In genomic region chr7:39153647-39154046, GRCh38 we compare ENCODE assay signal across 22 cellular contexts.
"Had no signal": no experiment of that assay in that cellular context is flagged by ENCODE, and none has a peak within 500 bp of the region (broad histone marks: within the 10 kb centered on the region; RNA-seq: fewer than 3 reads in every experiment).

No MANE protein-coding gene starts in this region.

- H3K9me3 Mint-ChIP-seq: activated B cell treated with CpG ODN at 0.5 μM for 24 hours; activated CD4-positive, alpha-beta memory T cell treated with anti-CD3 and anti-CD28 coated beads, Interleukin-2, amount 10 ng/mL, durations not matched to agents 7 days and 5 days; activated naive CD8-positive, alpha-beta T cell treated with anti-CD3 and anti-CD28 coated beads, Interleukin-2, amount 10 ng/mL, durations not matched to agents 7 days and 5 days; memory B cell had no signal

- H3K4me3 Mint-ChIP-seq: activated B cell treated with CpG ODN at 0.5 μM for 24 hours; activated CD4-positive, alpha-beta memory T cell treated with anti-CD3 and anti-CD28 coated beads, Interleukin-2, amount 10 ng/mL, durations not matched to agents 7 days and 5 days; activated CD8-positive, alpha-beta memory T cell treated with anti-CD3 and anti-CD28 coated beads, Interleukin-2, amount 10 ng/mL, durations not matched to agents 7 days and 5 days; activated naive CD8-positive, alpha-beta T cell treated with anti-CD3 and anti-CD28 coated beads, Interleukin-2, amount 10 ng/mL, durations not matched to agents 7 days and 5 days; memory B cell; naive B cell; neural crest cell had no signal

- H3K27ac ChIP-seq: body of pancreas, foreskin keratinocyte, prostate gland, right atrium auricular region had no signal

- H3K4me1 ChIP-seq: body of pancreas, foreskin keratinocyte, prostate gland, right atrium auricular region had no signal

- DNase-seq: activated B cell treated with CpG ODN at 0.5 μM for 24 hours; activated CD4-positive, alpha-beta memory T cell treated with anti-CD3 and anti-CD28 coated beads, Interleukin-2, amount 10 ng/mL, durations not matched to agents 7 days and 5 days; activated CD4-positive, alpha-beta T cell treated with anti-CD3 and anti-CD28 coated beads for 4 hours; activated CD8-positive, alpha-beta memory T cell treated with anti-CD3 and anti-CD28 coated beads, Interleukin-2, amount 10 ng/mL, durations not matched to agents 7 days and 5 days; activated naive CD8-positive, alpha-beta T cell treated with anti-CD3 and anti-CD28 coated beads, Interleukin-2, amount 10 ng/mL, durations not matched to agents 7 days and 5 days; body of pancreas; dermis blood vessel endothelial cell; effector memory CD4-positive, alpha-beta T cell; foreskin keratinocyte; hypothalamus; kidney glomerular epithelial cell; left ventricle myocardium superior; mucosa of descending colon; naive B cell; stimulated activated CD4-positive, alpha-beta T cell treated with anti-CD3 and anti-CD28 coated beads, Interleukin-12 subunit alpha, Interleukin-12 subunit beta, amount 100 ng/mL, for 4 hours; stimulated activated CD4-positive, alpha-beta T cell treated with anti-CD3 and anti-CD28 coated beads, Interleukin-1b, Interleukin-23, amount 100 ng/mL, for 48 hours; stimulated activated CD8-positive, alpha-beta memory T cell treated with anti-CD3 and anti-CD28 coated beads, Interleukin-4, amount 100 ng/mL, for 48 hours; stimulated activated naive CD4-positive, alpha-beta T cell had no signal

- H3K9me3 ChIP-seq: body of pancreas, mucosa of descending colon, prostate gland, right atrium auricular region had no signal

- H3K27me3 Mint-ChIP-seq: activated CD4-positive, alpha-beta memory T cell treated with anti-CD3 and anti-CD28 coated beads, Interleukin-2, amount 10 ng/mL, durations not matched to agents 7 days and 5 days; activated CD8-positive, alpha-beta memory T cell treated with anti-CD3 and anti-CD28 coated beads, Interleukin-2, amount 10 ng/mL, durations not matched to agents 7 days and 5 days; activated naive CD8-positive, alpha-beta T cell treated with anti-CD3 and anti-CD28 coated beads, Interleukin-2, amount 10 ng/mL, durations not matched to agents 7 days and 5 days; memory B cell had no signal

- H3K27me3 ChIP-seq: body of pancreas, foreskin keratinocyte, right atrium auricular region had no signal

- ATAC-seq: activated CD8-positive, alpha-beta memory T cell treated with anti-CD3 and anti-CD28 coated beads, Interleukin-2, amount 10 ng/mL, durations not matched to agents 7 days and 5 days; body of pancreas; foreskin keratinocyte; left ventricle myocardium superior; mucosa of descending colon had no signal

- H3K27ac Mint-ChIP-seq: activated B cell treated with CpG ODN at 0.5 μM for 24 hours; activated CD4-positive, alpha-beta memory T cell treated with anti-CD3 and anti-CD28 coated beads, Interleukin-2, amount 10 ng/mL, durations not matched to agents 7 days and 5 days; activated CD8-positive, alpha-beta memory T cell treated with anti-CD3 and anti-CD28 coated beads, Interleukin-2, amount 10 ng/mL, durations not matched to agents 7 days and 5 days; activated naive CD8-positive, alpha-beta T cell treated with anti-CD3 and anti-CD28 coated beads, Interleukin-2, amount 10 ng/mL, durations not matched to agents 7 days and 5 days; memory B cell; naive B cell had no signal

- H3K4me3 ChIP-seq: body of pancreas, mucosa of descending colon, prostate gland, right atrium auricular region had no signal

- H3K4me1 Mint-ChIP-seq: activated B cell treated with CpG ODN at 0.5 μM for 24 hours; activated CD4-positive, alpha-beta memory T cell treated with anti-CD3 and anti-CD28 coated beads, Interleukin-2, amount 10 ng/mL, durations not matched to agents 7 days and 5 days; activated CD8-positive, alpha-beta memory T cell treated with anti-CD3 and anti-CD28 coated beads, Interleukin-2, amount 10 ng/mL, durations not matched to agents 7 days and 5 days; activated naive CD8-positive, alpha-beta T cell treated with anti-CD3 and anti-CD28 coated beads, Interleukin-2, amount 10 ng/mL, durations not matched to agents 7 days and 5 days; memory B cell; naive B cell; neural crest cell had no signal

- H3K36me3 ChIP-seq: prostate gland, right atrium auricular region had no signal

- H3K36me3 Mint-ChIP-seq: activated CD8-positive, alpha-beta memory T cell treated with anti-CD3 and anti-CD28 coated beads, Interleukin-2, amount 10 ng/mL, durations not matched to agents 7 days and 5 days; activated naive CD8-positive, alpha-beta T cell treated with anti-CD3 and anti-CD28 coated beads, Interleukin-2, amount 10 ng/mL, durations not matched to agents 7 days and 5 days; memory B cell; naive B cell had no signal
